Comparison of ENCODE assay signal across 16 cellular contexts in genomic region chr22:35156945-35157344, GRCh38.
DNase-seq lines count a peak whose midpoint lies in the region; ATAC-seq and TF ChIP-seq lines count a peak whose summit lies in the region.
"Had no signal": no experiment of that assay in that cellular context is flagged by ENCODE, and none has a peak within 500 bp of the region (broad histone marks: within the 10 kb centered on the region; RNA-seq: fewer than 3 reads in every experiment).

No MANE protein-coding gene starts in this region.

- H3K27me3 ChIP-seq in A673 (replicated peaks; ENCODE audit: insufficient read depth, low read depth, low read length, poor library complexity) (no peaks in the 10 kb centered on the region), HCT116 (ENCODE audit: insufficient read depth, low read length) (no peaks in the 10 kb centered on the region), duodenal mucosa (ENCODE audit: control insufficient read depth in 1 of 2, insufficient read depth in 2 of 2, low read length in 2 of 2) (peaks cover 0 to 7% of the 10 kb centered on the region in 2 donors), mucosa of stomach (ENCODE audit: control insufficient read depth, insufficient read depth, low read length) (peaks cover 12% of the 10 kb centered on the region), suprapubic skin (peaks cover 59% of the 10 kb centered on the region)
- H3K27me3 ChIP-seq: MG63 had no signal

- H3K4me3 ChIP-seq in A673 (ENCODE audit: low read depth, low read length, poor library complexity, severe bottlenecking) (peak overlapping the region; percentile 46), HCT116 (replicated peaks in 1 of 2; ENCODE audit: low read depth in 1 of 2, low read length in 2 of 2) (peak overlapping the region; percentile 61 to 62), duodenal mucosa (ENCODE audit: low read depth in 1 of 2, low read length in 2 of 2) (peak overlapping the region; percentile 6 to 69), mucosa of stomach (ENCODE audit: low read length) (no peak overlapping the region), suprapubic skin (no peak overlapping the region)
- H3K4me3 ChIP-seq: MG63 had no signal

- intact Hi-C loops in A673 (cut with micrococcal nuclease; ENCODE audit: unreplicated experiment) (loop anchor here (10.0 kb wide), 1 partner anchor 742 kb away; no protein-coding TSS in a partner anchor), HCT116 (cut with micrococcal nuclease) (loop anchor here (2.0 to 10.0 kb wide), 3 partner anchors 74 to 1232 kb away; partner anchors contain the start of gene LARGE1)

- peak overlapping the region; percentile 4 for H3K27ac ChIP-seq in A673 (ENCODE audit: low read depth, low read length, poor library complexity, severe bottlenecking)
- no peak overlapping the region for H3K27ac ChIP-seq in HCT116 (ENCODE audit: low read depth, low read length)
- no peak overlapping the region for H3K27ac ChIP-seq in duodenal mucosa (ENCODE audit: low read depth, low read length)
- no peak overlapping the region for H3K27ac ChIP-seq in suprapubic skin

- H2AFZ ChIP-seq in HCT116 (ENCODE audit: low read depth, low read length, poor library complexity, severe bottlenecking) = no peak overlapping the region

- TF ChIP-seq RAD21 in HCT116 (IDR thresholded peaks at IDR 0.05; ENCODE audit: low read depth) = no peak

- H3K27me3 Mint-ChIP-seq in activated T-cell treated with anti-CD3 and anti-CD28 coated beads, Interleukin-2, amount 50 U/mL, for 4 hours (ENCODE audit: low read depth) = peaks cover 48% of the 10 kb centered on the region

- DNase-seq in A673 (ENCODE audit: low spot score) (no peak), HCT116 (ENCODE audit: low read depth, low spot score) (no peak), RPMI8226 (no peak), NCI-H2227 treated with DMSO at 0.1 percent for 48 hours (lab: John Stamatoyannopoulos, UW) (no peak), suprapubic skin (ENCODE audit: low spot score in 2 of 2) (no peak)
- DNase-seq in activated T-cell treated with anti-CD3 and anti-CD28 coated beads, Interleukin-2, amount 50 U/mL, for 4 hours = no peak
- DNase-seq: COR-L47, GOT3, NCI-H1092, NCI-H226, NCI-H526, SIG-M5 had no signal

- H3K36me3 Mint-ChIP-seq in activated T-cell treated with anti-CD3 and anti-CD28 coated beads, Interleukin-2, amount 50 U/mL, for 4 hours (ENCODE audit: insufficient read depth) = no peaks in the 10 kb centered on the region
- H3K36me3 Mint-ChIP-seq: CD14-positive monocyte had no signal

- no peaks in the 10 kb centered on the region for H3K4me1 Mint-ChIP-seq in activated T-cell treated with anti-CD3 and anti-CD28 coated beads, Interleukin-2, amount 50 U/mL, for 4 hours (ENCODE audit: low read depth)
- H3K4me1 Mint-ChIP-seq: CD14-positive monocyte had no signal

- no peaks in the 10 kb centered on the region for H3K4me1 ChIP-seq in A673 (ENCODE audit: insufficient read depth, low read length, poor library complexity, severe bottlenecking)
- peaks cover 3 to 17% of the 10 kb centered on the region in 2 experiments; a peak in 3 of 4 replicates for H3K4me1 ChIP-seq in HCT116 (ENCODE audit: control insufficient read depth in 1 of 2, insufficient read depth in 2 of 2, low read length in 2 of 2)
- H3K4me1 ChIP-seq in duodenal mucosa (ENCODE audit: control insufficient read depth in 1 of 2, insufficient read depth in 2 of 2, low read length in 2 of 2) = no peaks in the 10 kb centered on the region
- H3K4me1 ChIP-seq in mucosa of stomach (ENCODE audit: control insufficient read depth, insufficient read depth, low read length) = no peaks in the 10 kb centered on the region
- no peaks in the 10 kb centered on the region for H3K4me1 ChIP-seq in suprapubic skin

- peak overlapping the region; percentile 80 for H3K4me2 ChIP-seq in HCT116 (ENCODE audit: low read length)

- no peaks in the 10 kb centered on the region for H4K20me1 ChIP-seq in HCT116 (ENCODE audit: insufficient read depth)

- no peak for TF ChIP-seq CTCF in A673 (conservative IDR thresholded peaks at IDR 0.05; ENCODE audit: low read depth, low read length)
- TF ChIP-seq CTCF in HCT116 (IDR thresholded peaks at IDR 0.05 in 2 of 3, conservative IDR thresholded peaks at IDR 0.05 in 1 of 3; ENCODE audit: borderline replicate concordance in 1 of 3, insufficient read depth in 1 of 3, low read depth in 2 of 3, low read length in 2 of 3) = no peak
- TF ChIP-seq CTCF in suprapubic skin (IDR thresholded peaks at IDR 0.05) = no peak

- H3K9me2 ChIP-seq in HCT116 (ENCODE audit: insufficient read depth) = no peaks in the 10 kb centered on the region

- peak overlapping the region; percentile 63 for H3K9ac ChIP-seq in HCT116 (ENCODE audit: low read length)
- H3K9ac ChIP-seq in duodenal mucosa (ENCODE audit: low read depth in 1 of 2, low read length in 2 of 2) = peak overlapping the region in 1 of 2 donors; percentile 25
- H3K9ac ChIP-seq in mucosa of stomach (ENCODE audit: low read length) = peak overlapping the region; percentile 47

- CTCF ChIA-PET in A673 (lab: Charles Lee) (interaction anchor here (0.6 to 0.7 kb wide), 4 partner anchors 8 to 380 kb away, joined by 3 to 10 read pairs (median 4); no protein-coding TSS in a partner anchor), HCT116 (lab: Charles Lee) (interaction anchor here (0.7 to 4.6 kb wide), 4 partner anchors 10 to 113 kb away, joined by 3 to 33 read pairs (median 4); no protein-coding TSS in a partner anchor)

- H3K9me3 Mint-ChIP-seq in activated T-cell treated with anti-CD3 and anti-CD28 coated beads, Interleukin-2, amount 50 U/mL, for 4 hours = no peaks in the 10 kb centered on the region

- POLR2A ChIA-PET in A673 (lab: Charles Lee; ENCODE audit: low non-redundant PET) (no interaction called here), HCT116 (lab: Charles Lee) (interaction anchor here (1.8 kb wide), 1 partner anchor 75 kb away, joined by 5 read pairs; no protein-coding TSS in a partner anchor)

- H3K36me3 ChIP-seq in A673 (ENCODE audit: insufficient read depth, low read length, poor library complexity, severe bottlenecking) (no peaks in the 10 kb centered on the region), HCT116 (ENCODE audit: control insufficient read depth in 1 of 2, insufficient read depth in 2 of 2, low read length in 2 of 2) (no peaks in the 10 kb centered on the region), duodenal mucosa (ENCODE audit: control insufficient read depth in 1 of 2, insufficient read depth in 2 of 2, low read length in 2 of 2) (no peaks in the 10 kb centered on the region), mucosa of stomach (ENCODE audit: control insufficient read depth, insufficient read depth, low read length) (no peaks in the 10 kb centered on the region), suprapubic skin (no peaks in the 10 kb centered on the region)
- H3K36me3 ChIP-seq: MG63 had no signal

- BruUV-seq in A673 (replicated peaks; lab: Mats Ljungman, UMichigan) (no TSS peak), HCT116 (replicated peaks; lab: Mats Ljungman, UMichigan) (no TSS peak)

- no peaks in the 10 kb centered on the region for H3K9me3 ChIP-seq in A673 (ENCODE audit: low read depth, low read length, poor library complexity, severe bottlenecking)
- no peaks in the 10 kb centered on the region for H3K9me3 ChIP-seq in HCT116 (ENCODE audit: control insufficient read depth in 1 of 2, insufficient read depth in 1 of 2, low read depth in 1 of 2, low read length in 2 of 2)
- no peaks in the 10 kb centered on the region for H3K9me3 ChIP-seq in duodenal mucosa (ENCODE audit: control insufficient read depth in 1 of 2, low read length in 2 of 2)
- H3K9me3 ChIP-seq in mucosa of stomach (ENCODE audit: control insufficient read depth, low read length) = no peaks in the 10 kb centered on the region
- H3K9me3 ChIP-seq in suprapubic skin = no peaks in the 10 kb centered on the region
- H3K9me3 ChIP-seq: MG63 had no signal

- TF ChIP-seq EP300 in suprapubic skin (IDR thresholded peaks at IDR 0.05) = no peak

- no peaks in the 10 kb centered on the region for H3K79me2 ChIP-seq in HCT116 (ENCODE audit: insufficient read depth, low read length)

- ATAC-seq in HCT116 = no peak
- no peak for ATAC-seq in activated T-cell treated with anti-CD3 and anti-CD28 coated beads, Interleukin-2, amount 50 U/mL, for 4 hours

- no peak overlapping the region for H3K4me3 Mint-ChIP-seq in activated T-cell treated with anti-CD3 and anti-CD28 coated beads, Interleukin-2, amount 50 U/mL, for 4 hours
- H3K4me3 Mint-ChIP-seq: CD14-positive monocyte had no signal

- WGBS in suprapubic skin = 23% methylated on average over 3 of the region's 3 CpGs

- RAD21 ChIA-PET in HCT116 (lab: Charles Lee; ENCODE audit: low non-redundant PET in 1 of 2, low total read pairs in 2 of 2, uncharacterized antibody in 2 of 2, unreplicated experiment in 2 of 2) = interaction anchor here in 1 of 2 experiments (0.5 to 1.2 kb wide), 2 partner anchors 74 to 1236 kb away, joined by 3 to 5 read pairs; no protein-coding TSS in a partner anchor

- TF ChIP-seq POLR2A in HCT116 (IDR thresholded peaks at IDR 0.05; ENCODE audit: borderline replicate concordance, extremely low read depth, insufficient read depth, insufficient read length) = no peak
- no peak for TF ChIP-seq POLR2A in suprapubic skin (IDR thresholded peaks at IDR 0.05)

TF ChIP-seq in HCT116, 20 proteins besides CTCF, POLR2A, EP300 and RAD21:
- no peak for TF ChIP-seq ZNF274 (IDR thresholded peaks at IDR 0.05; ENCODE audit: low read depth, low read length)
- TF ChIP-seq ZFX (IDR thresholded peaks at IDR 0.05) = no peak
- TF ChIP-seq JUND (IDR thresholded peaks at IDR 0.05) = no peak
- TF ChIP-seq ATF3 (IDR thresholded peaks at IDR 0.05) = no peak
- no peak for TF ChIP-seq SP1 (IDR thresholded peaks at IDR 0.05; ENCODE audit: low read depth)
TF ChIP-seq in HCT116: peak in this region for 0.

Comparison
In these comparisons a context has a peak if more than half of its experiments do, and no peak if none do; other contexts are left out.
1. H3K4me3 ChIP-seq: peak in A673 (single experiment), HCT116 (2 of 2) and duodenal mucosa (2 of 2); none in mucosa of stomach (single experiment) and suprapubic skin (single experiment).